Comparison of ENCODE assay signal across 2 cellular contexts in the genomic region with DNA sequence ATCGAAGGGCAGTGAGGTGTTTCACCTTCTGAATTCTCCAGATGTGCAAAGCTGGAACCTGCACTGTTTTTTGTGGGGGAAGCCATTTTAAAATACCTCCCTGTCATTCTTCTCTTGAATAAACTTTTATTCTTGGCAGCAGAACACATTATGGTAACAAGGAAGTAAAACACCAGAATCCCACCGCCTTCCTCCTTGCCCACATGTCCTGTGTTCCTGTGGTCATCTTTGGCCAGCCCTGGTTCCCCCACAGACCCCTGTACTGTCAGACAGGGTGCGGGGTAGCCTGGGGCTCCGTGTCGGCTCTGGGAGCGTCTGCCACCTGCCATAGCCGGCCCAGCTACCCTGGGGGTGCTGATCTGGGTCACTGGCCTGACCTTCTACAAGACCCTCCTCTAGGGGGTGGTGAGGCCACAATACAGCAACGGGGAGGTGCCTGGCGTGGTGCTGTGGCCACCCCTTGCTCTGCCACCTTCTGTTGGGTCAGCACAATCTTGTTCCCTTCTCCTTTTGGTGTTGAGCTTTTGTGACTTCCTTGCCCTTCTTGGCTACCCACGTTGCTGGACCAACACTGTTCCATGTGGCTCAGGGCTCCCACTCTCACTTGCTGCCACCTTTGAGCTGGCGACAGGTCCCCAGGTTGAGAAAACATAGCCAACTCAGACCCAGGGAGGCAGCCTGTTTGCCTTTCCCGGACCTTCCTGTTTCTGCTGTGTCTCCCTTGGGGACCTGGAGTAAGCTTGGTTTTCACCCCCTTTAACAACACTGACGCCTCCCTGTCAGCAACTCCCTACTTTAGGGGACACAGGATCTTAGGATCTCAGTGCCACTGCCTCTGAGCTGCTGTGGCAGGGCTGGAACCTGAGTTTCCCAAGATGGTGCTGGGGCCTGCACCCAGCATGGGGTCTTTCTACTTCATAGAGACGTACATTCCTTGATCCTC.
TF ChIP-seq lines count a peak whose summit lies in the region.

No MANE protein-coding gene starts in this region.

TF ChIP-seq in HEK293, 187 proteins besides CTCF, POLR2A, EP300 and RAD21:
- TF ChIP-seq REPIN1 (tag by site-specific recombination; IDR thresholded peaks at IDR 0.05; ENCODE audit: low read depth) = no peak
- no peak for TF ChIP-seq OVOL3 (tag by site-specific recombination; IDR thresholded peaks at IDR 0.05)
- TF ChIP-seq GLIS1 (tag by site-specific recombination; IDR thresholded peaks at IDR 0.05) = peak; percentile 56; the same call in 1 of the 2 replicates
- TF ChIP-seq ZNF112 (tag by site-specific recombination; IDR thresholded peaks at IDR 0.05) = no peak
- 0 out of 2 replicates have a peak, but pooled peaks have one; percentile 26 for TF ChIP-seq SCRT2 (tag by site-specific recombination; IDR thresholded peaks at IDR 0.05)

TF ChIP-seq in H1, 55 proteins besides CTCF, POLR2A, EP300 and RAD21:
- TF ChIP-seq TBP (IDR thresholded peaks at IDR 0.05; ENCODE audit: low read depth, low read length) (no peak), GTF2F1 (IDR thresholded peaks at IDR 0.05; ENCODE audit: borderline replicate concordance, low read depth, low read length) (no peak), SIX5 (IDR thresholded peaks at IDR 0.05; ENCODE audit: low read depth, low read length) (no peak), FOSL1 (IDR thresholded peaks at IDR 0.05; ENCODE audit: insufficient read depth, low read depth, low read length) (no peak), CBX5 (IDR thresholded peaks at IDR 0.05; ENCODE audit: low read depth, low read length) (no peak), TAF7 (optimal IDR thresholded peaks at IDR 0.05; ENCODE audit: borderline replicate concordance, low read depth, low read length) (no peak), PHF8 (conservative IDR thresholded peaks at IDR 0.05; ENCODE audit: low read depth, low read length) (no peak), MAFK (IDR thresholded peaks at IDR 0.05; ENCODE audit: low read depth, low read length) (no peak), JUND (IDR thresholded peaks at IDR 0.05; ENCODE audit: low read length) (no peak)
- TF ChIP-seq, protein P1, sequence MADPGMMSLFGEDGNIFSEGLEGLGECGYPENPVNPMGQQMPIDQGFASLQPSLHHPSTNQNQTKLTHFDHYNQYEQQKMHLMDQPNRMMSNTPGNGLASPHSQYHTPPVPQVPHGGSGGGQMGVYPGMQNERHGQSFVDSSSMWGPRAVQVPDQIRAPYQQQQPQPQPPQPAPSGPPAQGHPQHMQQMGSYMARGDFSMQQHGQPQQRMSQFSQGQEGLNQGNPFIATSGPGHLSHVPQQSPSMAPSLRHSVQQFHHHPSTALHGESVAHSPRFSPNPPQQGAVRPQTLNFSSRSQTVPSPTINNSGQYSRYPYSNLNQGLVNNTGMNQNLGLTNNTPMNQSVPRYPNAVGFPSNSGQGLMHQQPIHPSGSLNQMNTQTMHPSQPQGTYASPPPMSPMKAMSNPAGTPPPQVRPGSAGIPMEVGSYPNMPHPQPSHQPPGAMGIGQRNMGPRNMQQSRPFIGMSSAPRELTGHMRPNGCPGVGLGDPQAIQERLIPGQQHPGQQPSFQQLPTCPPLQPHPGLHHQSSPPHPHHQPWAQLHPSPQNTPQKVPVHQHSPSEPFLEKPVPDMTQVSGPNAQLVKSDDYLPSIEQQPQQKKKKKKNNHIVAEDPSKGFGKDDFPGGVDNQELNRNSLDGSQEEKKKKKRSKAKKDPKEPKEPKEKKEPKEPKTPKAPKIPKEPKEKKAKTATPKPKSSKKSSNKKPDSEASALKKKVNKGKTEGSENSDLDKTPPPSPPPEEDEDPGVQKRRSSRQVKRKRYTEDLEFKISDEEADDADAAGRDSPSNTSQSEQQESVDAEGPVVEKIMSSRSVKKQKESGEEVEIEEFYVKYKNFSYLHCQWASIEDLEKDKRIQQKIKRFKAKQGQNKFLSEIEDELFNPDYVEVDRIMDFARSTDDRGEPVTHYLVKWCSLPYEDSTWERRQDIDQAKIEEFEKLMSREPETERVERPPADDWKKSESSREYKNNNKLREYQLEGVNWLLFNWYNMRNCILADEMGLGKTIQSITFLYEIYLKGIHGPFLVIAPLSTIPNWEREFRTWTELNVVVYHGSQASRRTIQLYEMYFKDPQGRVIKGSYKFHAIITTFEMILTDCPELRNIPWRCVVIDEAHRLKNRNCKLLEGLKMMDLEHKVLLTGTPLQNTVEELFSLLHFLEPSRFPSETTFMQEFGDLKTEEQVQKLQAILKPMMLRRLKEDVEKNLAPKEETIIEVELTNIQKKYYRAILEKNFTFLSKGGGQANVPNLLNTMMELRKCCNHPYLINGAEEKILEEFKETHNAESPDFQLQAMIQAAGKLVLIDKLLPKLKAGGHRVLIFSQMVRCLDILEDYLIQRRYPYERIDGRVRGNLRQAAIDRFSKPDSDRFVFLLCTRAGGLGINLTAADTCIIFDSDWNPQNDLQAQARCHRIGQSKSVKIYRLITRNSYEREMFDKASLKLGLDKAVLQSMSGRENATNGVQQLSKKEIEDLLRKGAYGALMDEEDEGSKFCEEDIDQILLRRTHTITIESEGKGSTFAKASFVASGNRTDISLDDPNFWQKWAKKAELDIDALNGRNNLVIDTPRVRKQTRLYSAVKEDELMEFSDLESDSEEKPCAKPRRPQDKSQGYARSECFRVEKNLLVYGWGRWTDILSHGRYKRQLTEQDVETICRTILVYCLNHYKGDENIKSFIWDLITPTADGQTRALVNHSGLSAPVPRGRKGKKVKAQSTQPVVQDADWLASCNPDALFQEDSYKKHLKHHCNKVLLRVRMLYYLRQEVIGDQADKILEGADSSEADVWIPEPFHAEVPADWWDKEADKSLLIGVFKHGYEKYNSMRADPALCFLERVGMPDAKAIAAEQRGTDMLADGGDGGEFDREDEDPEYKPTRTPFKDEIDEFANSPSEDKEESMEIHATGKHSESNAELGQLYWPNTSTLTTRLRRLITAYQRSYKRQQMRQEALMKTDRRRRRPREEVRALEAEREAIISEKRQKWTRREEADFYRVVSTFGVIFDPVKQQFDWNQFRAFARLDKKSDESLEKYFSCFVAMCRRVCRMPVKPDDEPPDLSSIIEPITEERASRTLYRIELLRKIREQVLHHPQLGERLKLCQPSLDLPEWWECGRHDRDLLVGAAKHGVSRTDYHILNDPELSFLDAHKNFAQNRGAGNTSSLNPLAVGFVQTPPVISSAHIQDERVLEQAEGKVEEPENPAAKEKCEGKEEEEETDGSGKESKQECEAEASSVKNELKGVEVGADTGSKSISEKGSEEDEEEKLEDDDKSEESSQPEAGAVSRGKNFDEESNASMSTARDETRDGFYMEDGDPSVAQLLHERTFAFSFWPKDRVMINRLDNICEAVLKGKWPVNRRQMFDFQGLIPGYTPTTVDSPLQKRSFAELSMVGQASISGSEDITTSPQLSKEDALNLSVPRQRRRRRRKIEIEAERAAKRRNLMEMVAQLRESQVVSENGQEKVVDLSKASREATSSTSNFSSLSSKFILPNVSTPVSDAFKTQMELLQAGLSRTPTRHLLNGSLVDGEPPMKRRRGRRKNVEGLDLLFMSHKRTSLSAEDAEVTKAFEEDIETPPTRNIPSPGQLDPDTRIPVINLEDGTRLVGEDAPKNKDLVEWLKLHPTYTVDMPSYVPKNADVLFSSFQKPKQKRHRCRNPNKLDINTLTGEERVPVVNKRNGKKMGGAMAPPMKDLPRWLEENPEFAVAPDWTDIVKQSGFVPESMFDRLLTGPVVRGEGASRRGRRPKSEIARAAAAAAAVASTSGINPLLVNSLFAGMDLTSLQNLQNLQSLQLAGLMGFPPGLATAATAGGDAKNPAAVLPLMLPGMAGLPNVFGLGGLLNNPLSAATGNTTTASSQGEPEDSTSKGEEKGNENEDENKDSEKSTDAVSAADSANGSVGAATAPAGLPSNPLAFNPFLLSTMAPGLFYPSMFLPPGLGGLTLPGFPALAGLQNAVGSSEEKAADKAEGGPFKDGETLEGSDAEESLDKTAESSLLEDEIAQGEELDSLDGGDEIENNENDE (IDR thresholded peaks at IDR 0.05; ENCODE audit: insufficient replicate concordance, low read length) = no peak
